ENCODE assay signal across 8 cellular contexts in the genomic region with DNA sequence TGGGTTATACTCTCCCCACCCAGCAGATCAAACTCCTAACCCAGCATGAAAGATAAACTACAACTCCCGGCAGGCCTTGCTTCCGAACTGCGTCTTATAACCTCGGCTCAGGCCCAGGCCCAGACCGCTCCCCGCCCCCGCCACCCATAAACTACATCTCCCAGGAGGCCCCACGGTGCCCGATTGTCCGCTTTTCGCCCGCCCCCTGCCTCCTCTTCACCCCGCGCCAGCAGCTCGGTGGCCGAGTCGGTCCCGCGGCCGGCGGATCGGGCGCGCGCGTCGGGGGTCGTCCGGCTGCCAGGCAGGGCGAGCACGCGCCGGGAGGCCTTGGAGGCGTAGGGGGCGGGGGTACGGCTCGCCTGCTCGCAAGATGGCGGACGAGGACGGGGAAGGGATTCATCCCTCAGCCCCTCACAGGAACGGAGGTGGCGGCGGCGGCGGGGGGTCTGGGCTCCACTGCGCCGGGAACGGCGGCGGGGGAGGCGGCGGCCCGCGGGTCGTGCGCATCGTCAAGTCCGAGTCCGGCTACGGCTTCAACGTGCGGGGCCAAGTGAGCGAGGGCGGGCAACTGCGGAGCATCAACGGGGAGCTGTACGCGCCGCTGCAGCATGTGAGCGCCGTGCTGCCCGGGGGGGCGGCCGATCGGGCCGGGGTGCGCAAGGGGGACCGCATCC. TPM values are rescaled to one million over a fixed set of nuclear protein-coding genes. Genes with fewer than 3 reads are reported as not detected.
DNase-seq lines count a peak whose midpoint lies in the region; ATAC-seq and TF ChIP-seq lines count a peak whose summit lies in the region.

SNX27 (plus strand) TSS at position 219 of the 674 bp plus-strand sequence; CDS start at position 371, 152 bp downstream.

- H3K27ac Mint-ChIP-seq in activated T-cell treated with anti-CD3 and anti-CD28 coated beads, Interleukin-2, amount 50 U/mL, for 24 hours: peak within 1 kb of the TSS; percentile 89

- H3K4me2 ChIP-seq in KMS-11: peak within 1 kb of the TSS; percentile 91

- in situ Hi-C loops in Panc1 (cut with HindIII; ENCODE audit: low pct_unique_long_range_greater_than_20kb, low sequenced_read_pairs): no loop called here

- H3K9me3 ChIP-seq in Panc1 (ENCODE audit: control insufficient read depth, insufficient read depth, low read depth, low read length) (no peaks in the 10 kb centered on the region), mucosa of stomach (ENCODE audit: control insufficient read depth, low read length) (no peaks in the 10 kb centered on the region)

- H3K36me3 ChIP-seq in KMS-11 (ENCODE audit: insufficient read depth): no peaks in the 10 kb centered on the region
- H3K36me3 ChIP-seq in Panc1 (ENCODE audit: control insufficient read depth, insufficient read depth, low read length): no peaks in the 10 kb centered on the region
- no peaks in the 10 kb centered on the region for H3K36me3 ChIP-seq in mucosa of stomach (ENCODE audit: control insufficient read depth, insufficient read depth, low read length)

- no TSS peak for BruUV-seq in Panc1 (replicated peaks; lab: Mats Ljungman, UMichigan)

- H2AFZ ChIP-seq in KMS-11 (ENCODE audit: low read depth): peak within 1 kb of the TSS; percentile 92

- H3K9ac ChIP-seq in KMS-11: peak within 1 kb of the TSS; percentile 80
- H3K9ac ChIP-seq in mucosa of stomach (ENCODE audit: low read length): peak within 1 kb of the TSS; percentile 81

- no peaks in the 10 kb centered on the region for H4K20me1 ChIP-seq in KMS-11 (ENCODE audit: insufficient read depth)

- no peaks in the 10 kb centered on the region for H3K27me3 ChIP-seq in KMS-11 (ENCODE audit: insufficient read depth, low read depth)
- H3K27me3 ChIP-seq in Panc1 (ENCODE audit: control insufficient read depth, insufficient read depth, low read length): no peaks in the 10 kb centered on the region
- H3K27me3 ChIP-seq in mucosa of stomach (ENCODE audit: control insufficient read depth, insufficient read depth, low read length): no peaks in the 10 kb centered on the region

- peak within 1 kb of the TSS; percentile 94 for H3K4me3 ChIP-seq in KMS-11 (IDR thresholded peaks at IDR 0.05; ENCODE audit: insufficient read depth, low read depth, low read length)
- peak within 1 kb of the TSS; percentile 69 to 84 for H3K4me3 ChIP-seq in Panc1 (ENCODE audit: low read depth in 2 of 2, low read length in 2 of 2)
- H3K4me3 ChIP-seq in mucosa of stomach (ENCODE audit: low read length): peak within 1 kb of the TSS; percentile 72

- H3K4me1 Mint-ChIP-seq in activated T-cell treated with anti-CD3 and anti-CD28 coated beads, Interleukin-2, amount 50 U/mL, for 24 hours (ENCODE audit: low read depth): peaks cover 49% of the 10 kb centered on the region

- TF ChIP-seq POLR2A in erythroblast (IDR thresholded peaks at IDR 0.05; ENCODE audit: low read length): peak; percentile 33

- intact Hi-C loops in Panc1 (cut with micrococcal nuclease; ENCODE audit: unreplicated experiment): no loop called here

- POLR2A ChIA-PET in Panc1 (lab: Charles Lee): interaction anchor here (0.7 kb wide), 1 partner anchor 678 kb away, joined by 3 read pairs; no protein-coding TSS in a partner anchor

- DNase-seq in DMS79 (lab: John Stamatoyannopoulos, UW): peak; percentile 87
- DNase-seq in Panc1 (ENCODE audit: low read depth, low spot score): peak; percentile 70
- peak; percentile 91 for DNase-seq in activated T-cell treated with anti-CD3 and anti-CD28 coated beads, Interleukin-2, amount 50 U/mL, for 24 hours
- DNase-seq in erythroblast (lab: John Stamatoyannopoulos, UW): peak; percentile 93 to 95
- DNase-seq in stimulated activated CD8-positive, alpha-beta memory T cell treated with anti-CD3 and anti-CD28 coated beads, Interleukin-7, amount 100 ng/mL, for 1 hour (ENCODE audit: low read depth in 2 of 2): peak; percentile 70 to 72

- peaks cover 31% of the 10 kb centered on the region for H3K4me1 ChIP-seq in KMS-11 (ENCODE audit: low read depth, poor library complexity, severe bottlenecking)
- H3K4me1 ChIP-seq in Panc1 (ENCODE audit: control insufficient read depth, insufficient read depth, low read length): peaks cover 43% of the 10 kb centered on the region
- peaks cover 15% of the 10 kb centered on the region for H3K4me1 ChIP-seq in mucosa of stomach (ENCODE audit: control insufficient read depth, insufficient read depth, low read length)

- peaks cover 12% of the 10 kb centered on the region for H3K36me3 Mint-ChIP-seq in activated T-cell treated with anti-CD3 and anti-CD28 coated beads, Interleukin-2, amount 50 U/mL, for 24 hours (ENCODE audit: low read depth)

- peaks cover 3% of the 10 kb centered on the region for H3K27me3 Mint-ChIP-seq in activated T-cell treated with anti-CD3 and anti-CD28 coated beads, Interleukin-2, amount 50 U/mL, for 24 hours

- H3K9me3 Mint-ChIP-seq in activated T-cell treated with anti-CD3 and anti-CD28 coated beads, Interleukin-2, amount 50 U/mL, for 24 hours: no peaks in the 10 kb centered on the region

- H3K4me3 Mint-ChIP-seq in activated T-cell treated with anti-CD3 and anti-CD28 coated beads, Interleukin-2, amount 50 U/mL, for 24 hours: peak within 1 kb of the TSS; percentile 85

- peak; percentile 89 for ATAC-seq in GM21737 (IDR thresholded peaks at IDR 0.05; ENCODE audit: unreplicated experiment)
- peak; percentile 95 for ATAC-seq in Panc1

- H3K27ac ChIP-seq in KMS-11: peak within 1 kb of the TSS; percentile 44
- peak within 1 kb of the TSS; percentile 78 for H3K27ac ChIP-seq in Panc1 (ENCODE audit: low read length)

- TF ChIP-seq CTCF in KMS-11 (conservative IDR thresholded peaks at IDR 0.05; ENCODE audit: low read depth, low read length) (no peak), Panc1 (IDR thresholded peaks at IDR 0.05) (no peak)

- CTCF ChIA-PET in Panc1 (lab: Charles Lee): interaction anchor here (0.6 to 0.7 kb wide), 2 partner anchors 104 to 240 kb away, joined by 5 to 9 read pairs; partner anchors contain the start of genes CELF3 and SELENBP1

- peaks cover 42% of the 10 kb centered on the region; the same call in 1 of the 2 replicates for H3K79me2 ChIP-seq in KMS-11 (ENCODE audit: insufficient read depth, low read depth)

RNA-seq across cellular contexts. Expression of gene SNX27, which starts in this region (rescaled TPM):
- 58.4 TPM for total RNA-seq in Panc1 (2021; ENCODE audit: unreplicated experiment)
- 11.4 TPM for polyA plus RNA-seq in Panc1 (2012; ENCODE audit: insufficient read length)

Comparison
In these comparisons a context has a peak if more than half of its experiments do, and no peak if none do; other contexts are left out.
1. Peak in every context shown above with its lines: DNase-seq, ATAC-seq, H3K4me3 ChIP-seq and H3K27ac ChIP-seq.